ENCODE assay signal across 34 cellular contexts in genomic region chr11:134373591-134374052, GRCh38. TPM values are rescaled to one million over a fixed set of nuclear protein-coding genes. Genes with fewer than 3 reads are reported as not detected.
"Had no signal": no experiment of that assay in that cellular context is flagged by ENCODE, and none has a peak within 500 bp of the region (broad histone marks: within the 10 kb centered on the region; RNA-seq: fewer than 3 reads in every experiment).

No MANE protein-coding gene starts in this region.

- H3K27me3 Mint-ChIP-seq: dendritic cell treated with granulocyte-macrophage colony-stimulating factor and Interleukin-4, amounts not matched to agents 40 ng/mL and 50 ng/mL, for 4 days; natural killer cell treated with Interleukin-12 subunit alpha and Interleukin-12 subunit beta and Interleukin-15 and Interleukin-18, amount 100 ng/mL, for 72 hours; progenitor cell of endocrine pancreas; type B pancreatic cell had no signal

- DNase-seq: colonic mucosa; effector CD8-positive, alpha-beta T cell; endodermal cell; foreskin fibroblast; gastrocnemius medialis; hippocampal formation; kidney glomerular epithelial cell; left colon; left ventricle myocardium inferior; naive B cell; stimulated activated CD4-positive, alpha-beta T cell treated with anti-CD3 and anti-CD28 coated beads, Interleukin-2, amount 100 ng/mL, for 24 hours; stimulated activated CD4-positive, alpha-beta T cell treated with anti-CD3 and anti-CD28 coated beads, Interleukin-4, amount 100 ng/mL, for 24 hours; stimulated activated naive CD4-positive, alpha-beta T cell treated with Interleukin-2 at 50 U/mL for 16 hours; stomach; testis had no signal

- H3K4me3 Mint-ChIP-seq: dendritic cell treated with granulocyte-macrophage colony-stimulating factor and Interleukin-4, amounts not matched to agents 40 ng/mL and 50 ng/mL, for 4 days; endodermal cell; memory B cell; naive B cell; natural killer cell treated with Interleukin-12 subunit alpha and Interleukin-12 subunit beta and Interleukin-15 and Interleukin-18, amount 100 ng/mL, for 72 hours; neural crest cell; stimulated activated effector memory CD8-positive, alpha-beta T cell treated with anti-CD3 and anti-CD28 coated beads, Interleukin-12 subunit alpha, Interleukin-12 subunit beta, amount 100 ng/mL, for 72 hours; type B pancreatic cell had no signal

- ATAC-seq: esophagus mucosa; gastrocnemius medialis; heart left ventricle; left colon; natural killer cell treated with Interleukin-12 subunit alpha and Interleukin-12 subunit beta and Interleukin-15 and Interleukin-18, amount 100 ng/mL, for 72 hours; pancreas; right lobe of liver; stimulated activated effector memory CD8-positive, alpha-beta T cell treated with anti-CD3 and anti-CD28 coated beads, Interleukin-12 subunit alpha, Interleukin-12 subunit beta, amount 100 ng/mL, for 72 hours had no signal

- H3K27ac Mint-ChIP-seq: dendritic cell treated with granulocyte-macrophage colony-stimulating factor and Interleukin-4, amounts not matched to agents 40 ng/mL and 50 ng/mL, for 4 days; memory B cell; naive B cell; natural killer cell treated with Interleukin-12 subunit alpha and Interleukin-12 subunit beta and Interleukin-15 and Interleukin-18, amount 100 ng/mL, for 72 hours; progenitor cell of endocrine pancreas; stimulated activated effector memory CD8-positive, alpha-beta T cell treated with anti-CD3 and anti-CD28 coated beads, Interleukin-12 subunit alpha, Interleukin-12 subunit beta, amount 100 ng/mL, for 72 hours; type B pancreatic cell had no signal

- H3K9me3 ChIP-seq: colonic mucosa, gastrocnemius medialis, heart left ventricle, left ventricle myocardium inferior, neutrophil, pancreas, right lobe of liver, stomach, testis, tibial artery had no signal

- H3K27ac ChIP-seq: colonic mucosa, epithelial cell of prostate, gastrocnemius medialis, heart left ventricle, left ventricle myocardium inferior, neutrophil, pancreas, right lobe of liver, stomach, testis, tibial artery had no signal

- H3K4me1 ChIP-seq: colonic mucosa, gastrocnemius medialis, heart left ventricle, left ventricle myocardium inferior, pancreas, right lobe of liver, stomach, testis, tibial artery had no signal

- H3K4me1 Mint-ChIP-seq: memory B cell; naive B cell; neural crest cell; stimulated activated effector memory CD8-positive, alpha-beta T cell treated with anti-CD3 and anti-CD28 coated beads, Interleukin-12 subunit alpha, Interleukin-12 subunit beta, amount 100 ng/mL, for 72 hours had no signal

- FAIRE-seq: islet of Langerhans, pancreas, urothelium cell line had no signal

- H3K36me3 Mint-ChIP-seq: memory B cell; naive B cell; natural killer cell treated with Interleukin-12 subunit alpha and Interleukin-12 subunit beta and Interleukin-15 and Interleukin-18, amount 100 ng/mL, for 72 hours; stimulated activated effector memory CD8-positive, alpha-beta T cell treated with anti-CD3 and anti-CD28 coated beads, Interleukin-12 subunit alpha, Interleukin-12 subunit beta, amount 100 ng/mL, for 72 hours; type B pancreatic cell had no signal

- H3K27me3 ChIP-seq: colonic mucosa, gastrocnemius medialis, neutrophil, pancreas, right lobe of liver, stomach, testis, tibial artery had no signal

- H3K4me3 ChIP-seq: colonic mucosa, gastrocnemius medialis, heart left ventricle, left ventricle myocardium inferior, lung, pancreas, right lobe of liver, smooth muscle cell, stomach, testis, tibial artery had no signal

- H3K36me3 ChIP-seq: colonic mucosa, gastrocnemius medialis, heart left ventricle, left ventricle myocardium inferior, neutrophil, pancreas, right lobe of liver, stomach, tibial artery had no signal

- H3K9me3 Mint-ChIP-seq: dendritic cell treated with granulocyte-macrophage colony-stimulating factor and Interleukin-4, amounts not matched to agents 40 ng/mL and 50 ng/mL, for 4 days; endodermal cell; memory B cell; natural killer cell treated with Interleukin-12 subunit alpha and Interleukin-12 subunit beta and Interleukin-15 and Interleukin-18, amount 100 ng/mL, for 72 hours; neural crest cell; stimulated activated effector memory CD8-positive, alpha-beta T cell treated with anti-CD3 and anti-CD28 coated beads, Interleukin-12 subunit alpha, Interleukin-12 subunit beta, amount 100 ng/mL, for 72 hours; type B pancreatic cell had no signal

RNA-seq across cellular contexts. Expression of gene B3GAT1, which starts 38.4 kb away (rescaled TPM):
- total RNA-seq: glomerular endothelial cell, smooth muscle cell had no signal
- polyA plus RNA-seq: smooth muscle cell had no signal
